9 cellular contexts compared by ENCODE assay signal in genomic region chr13:79485014-79485441, GRCh38.
DNase-seq lines count a peak whose midpoint lies in the region; ATAC-seq, FAIRE-seq and TF ChIP-seq lines count a peak whose summit lies in the region.
"Had no signal": no experiment of that assay in that cellular context is flagged by ENCODE, and none has a peak within 500 bp of the region (broad histone marks: within the 10 kb centered on the region; RNA-seq: fewer than 3 reads in every experiment).

No MANE protein-coding gene starts in this region.

- H3K27me3 Mint-ChIP-seq in T-helper 1 cell treated with Interleukin-12 subunit alpha and Interleukin-12 subunit beta and Interleukin-4 antibody, amounts not matched to agents 30 μg/mL and 1 μg/mL, for 36 hours (ENCODE audit: low read depth) = peaks cover 5% of the 10 kb centered on the region

- peaks cover 46% of the 10 kb centered on the region for H3K36me3 Mint-ChIP-seq in T-helper 1 cell treated with Interleukin-12 subunit alpha and Interleukin-12 subunit beta and Interleukin-4 antibody, amounts not matched to agents 30 μg/mL and 1 μg/mL, for 36 hours (ENCODE audit: low read depth)

- peaks cover 8% of the 10 kb centered on the region for H3K9me3 Mint-ChIP-seq in T-helper 1 cell treated with Interleukin-12 subunit alpha and Interleukin-12 subunit beta and Interleukin-4 antibody, amounts not matched to agents 30 μg/mL and 1 μg/mL, for 36 hours

- DNase-seq in T-helper 1 cell = no peak
- DNase-seq in fibroblast of mammary gland (ENCODE audit: low read depth) = peak; percentile 81
- peak; percentile 86 for DNase-seq in skeletal muscle cell (ENCODE audit: low read depth)
- DNase-seq in urothelium cell line (ENCODE audit: low spot score) = no peak
- DNase-seq: NCI-H82 had no signal

- peak overlapping the region; percentile 77 for H3K4me3 Mint-ChIP-seq in T-helper 1 cell treated with Interleukin-12 subunit alpha and Interleukin-12 subunit beta and Interleukin-4 antibody, amounts not matched to agents 30 μg/mL and 1 μg/mL, for 36 hours

- no peak for FAIRE-seq in urothelium cell line (lab: Jason Lieb, UNC)

- peak overlapping the region; percentile 71 for H3K27ac Mint-ChIP-seq in T-helper 1 cell treated with Interleukin-12 subunit alpha and Interleukin-12 subunit beta and Interleukin-4 antibody, amounts not matched to agents 30 μg/mL and 1 μg/mL, for 36 hours

- H3K4me3 ChIP-seq in fibroblast of mammary gland (ENCODE audit: control insufficient read depth, low read depth, low read length) = no peak overlapping the region
- no peak overlapping the region for H3K4me3 ChIP-seq in skeletal muscle cell (ENCODE audit: low read depth, low read length)

- no peak for TF ChIP-seq CTCF in fibroblast of mammary gland (conservative IDR thresholded peaks at IDR 0.05; ENCODE audit: control insufficient read depth, insufficient read depth, low read depth, low read length)

- peaks cover 67% of the 10 kb centered on the region for H3K4me1 Mint-ChIP-seq in T-helper 1 cell treated with Interleukin-12 subunit alpha and Interleukin-12 subunit beta and Interleukin-4 antibody, amounts not matched to agents 30 μg/mL and 1 μg/mL, for 36 hours (ENCODE audit: low read depth)

- peak; percentile 21 for ATAC-seq in SK-N-SH treated with all-trans-retinoic acid at 6 μM for 48 hours
- ATAC-seq in HG02870 (IDR thresholded peaks at IDR 0.05; ENCODE audit: unreplicated experiment) = no peak
- ATAC-seq in HG02840 (IDR thresholded peaks at IDR 0.05; ENCODE audit: low FRiP score, unreplicated experiment) = no peak

TF ChIP-seq in SK-N-SH treated with all-trans-retinoic acid at 6 μM for 48 hours, 23 proteins besides CTCF, POLR2A, EP300 and RAD21:
- TF ChIP-seq ZFP30 (CRISPR knock-in tag; IDR thresholded peaks at IDR 0.05) (no peak), ZNF70 (CRISPR knock-in tag; IDR thresholded peaks at IDR 0.05) (no peak), GLIS3 (CRISPR knock-in tag; IDR thresholded peaks at IDR 0.05) (no peak)
TF ChIP-seq in SK-N-SH treated with all-trans-retinoic acid at 6 μM for 48 hours: peak in this region for 0.

Comparison
In these comparisons a context has a peak if more than half of its experiments do, and no peak if none do; other contexts are left out.
1. DNase-seq: peak in fibroblast of mammary gland (single experiment) and skeletal muscle cell (single experiment); none in T-helper 1 cell (0 of 5) and urothelium cell line (single experiment).